9 cellular contexts compared by ENCODE assay signal in the genomic region with DNA sequence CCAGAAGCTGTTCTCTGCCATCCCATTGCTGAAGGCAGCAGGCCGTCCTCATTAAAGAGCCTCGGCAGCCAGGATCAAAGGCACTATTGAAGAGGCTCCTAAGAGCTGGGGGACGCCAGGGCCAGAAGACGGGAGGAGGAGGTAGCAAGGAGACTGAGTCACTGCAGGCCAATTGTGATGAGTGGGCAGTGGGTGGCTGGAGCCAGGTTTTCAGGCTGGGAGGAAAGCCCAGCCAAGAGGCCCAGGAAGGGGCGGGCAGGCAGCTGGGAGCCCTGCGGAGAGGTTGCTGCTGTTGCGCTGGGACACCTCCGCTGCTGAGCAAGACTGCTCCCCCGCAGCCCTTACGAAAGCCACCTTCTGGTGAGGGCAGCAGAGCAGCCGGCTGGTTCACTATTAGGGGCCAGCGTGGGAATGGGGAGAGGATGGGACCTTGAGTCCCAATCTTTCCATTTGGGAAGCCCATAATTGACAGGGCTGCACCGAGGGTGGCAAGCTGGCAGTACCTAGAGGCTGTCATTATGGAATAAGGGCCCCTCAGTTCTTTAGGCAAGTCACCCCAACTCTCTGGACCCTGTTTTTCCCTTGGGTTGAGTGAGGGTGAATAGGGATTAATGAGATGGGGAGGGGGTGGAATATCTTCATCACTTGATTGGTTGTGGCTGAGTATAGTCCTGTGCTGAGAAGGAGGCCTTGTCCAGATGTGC. TPM values are rescaled to one million over a fixed set of nuclear protein-coding genes. Genes with fewer than 3 reads are reported as not detected.
DNase-seq lines count a peak whose midpoint lies in the region; ATAC-seq and TF ChIP-seq lines count a peak whose summit lies in the region.
"Had no signal": no experiment of that assay in that cellular context is flagged by ENCODE, and none has a peak within 500 bp of the region (broad histone marks: within the 10 kb centered on the region; RNA-seq: fewer than 3 reads in every experiment).

No MANE protein-coding gene starts in this region.

- peak overlapping the region; percentile 53 for H3K9ac ChIP-seq in IMR-90 (ENCODE audit: low read depth, low read length)

- intact Hi-C loops in IMR-90 (cut with micrococcal nuclease) (loop anchor here (2.0 kb wide), 1 partner anchor 48 kb away; a partner anchor contains a TSS), transverse colon (cut with DNase I; ENCODE audit: low total_unique reads) (no loop called here)

- peak; percentile 96 for DNase-seq in IMR-90
- DNase-seq in chondrocyte (ENCODE audit: low spot score): no peak
- peak; percentile 43 for DNase-seq in kidney glomerular epithelial cell (lab: John Stamatoyannopoulos, UW)
- no peak for DNase-seq in transverse colon
- DNase-seq in NCI-H2107 (lab: John Stamatoyannopoulos, UW): no peak
- DNase-seq in putamen (ENCODE audit: low spot score): no peak
- DNase-seq in kidney tubule cell (ENCODE audit: low spot score): no peak

- H3K4me1 ChIP-seq in IMR-90 (ENCODE audit: control insufficient read depth, insufficient read depth, low read length) (peaks cover 26% of the 10 kb centered on the region), transverse colon (peaks cover 44 to 80% (median 69%) of the 10 kb centered on the region in 4 donors)

- H3K56ac ChIP-seq in IMR-90 (ENCODE audit: extremely low read depth, insufficient read depth, low read length): peak overlapping the region; percentile 25; the same call in 1 of the 2 replicates

- peak overlapping the region; percentile 87 for H2AFZ ChIP-seq in IMR-90 (replicated peaks; ENCODE audit: low read length, poor library complexity)

- H3K14ac ChIP-seq in IMR-90 (replicated peaks; ENCODE audit: low read depth, low read length): peak overlapping the region; percentile 59

- TF ChIP-seq EP300 in transverse colon (IDR thresholded peaks at IDR 0.05; ENCODE audit: low read depth): no peak

- peak overlapping the region; percentile 76 for H2AK5ac ChIP-seq in IMR-90 (ENCODE audit: low read depth, low read length)

- H2BK5ac ChIP-seq in IMR-90 (ENCODE audit: low read depth, low read length, poor library complexity, severe bottlenecking): peak overlapping the region; percentile 71

- H3K27ac Mint-ChIP-seq in chondrocyte (ENCODE audit: unreplicated experiment): peak overlapping the region; percentile 88

- CTCF ChIA-PET in IMR-90 (lab: Yijun Ruan, JAX): interaction anchor here (1.6 to 2.1 kb wide), 2 partner anchors 10 to 16 kb away, joined by 4 to 9 read pairs; no protein-coding TSS in a partner anchor

- peak overlapping the region; percentile 76 for H3K4ac ChIP-seq in IMR-90 (ENCODE audit: low read depth, low read length)

- ATAC-seq in IMR-90 (ENCODE audit: low read depth): peak; percentile 83
- ATAC-seq in HG02571 (IDR thresholded peaks at IDR 0.05; ENCODE audit: unreplicated experiment): no peak

- peak; percentile 47 for TF ChIP-seq RAD21 in IMR-90 (IDR thresholded peaks at IDR 0.05; ENCODE audit: low read length)

- H3K18ac ChIP-seq in IMR-90 (ENCODE audit: low read depth, low read length): peak overlapping the region; percentile 74

- no peaks in the 10 kb centered on the region for H3K36me3 Mint-ChIP-seq in chondrocyte (ENCODE audit: low read depth)

- WGBS in IMR-90 (ENCODE audit: extremely low coverage in 2 of 2, insufficient read length in 1 of 2), 2 experiments: 17% methylated on average over 2 of the region's 13 CpGs; no CpG with 5 or more reads in 1 of the 2 experiments
- 67 to 75% methylated on average over 7 to 13 of the region's 13 CpGs for WGBS in transverse colon (ENCODE audit: low coverage in 1 of 2), 2 donors

- H3K9me3 Mint-ChIP-seq in chondrocyte (ENCODE audit: low read depth): no peaks in the 10 kb centered on the region

- H3K9me3 ChIP-seq in IMR-90 (ENCODE audit: control insufficient read depth, insufficient read depth, low read length) (no peaks in the 10 kb centered on the region), transverse colon (no peaks in the 10 kb centered on the region)
- H3K9me3 ChIP-seq: Peyer's patch had no signal

- no peaks in the 10 kb centered on the region; a peak in 1 of 4 replicates for H3K79me1 ChIP-seq in IMR-90 (ENCODE audit: low read depth in 1 of 2, low read length in 2 of 2)

- H3K4me3 ChIP-seq in IMR-90 (ENCODE audit: insufficient read depth, low read depth, low read length): no peak overlapping the region
- no peak overlapping the region for H3K4me3 ChIP-seq in transverse colon
- H3K4me3 ChIP-seq: Peyer's patch had no signal

- peaks cover 74% of the 10 kb centered on the region for H3K4me1 Mint-ChIP-seq in chondrocyte (ENCODE audit: low read depth)

- H3K27me3 ChIP-seq in IMR-90 (ENCODE audit: control insufficient read depth, insufficient read depth, low read length) (no peaks in the 10 kb centered on the region), transverse colon (no peaks in the 10 kb centered on the region)
- H3K27me3 ChIP-seq: Peyer's patch had no signal

- H4K5ac ChIP-seq in IMR-90 (ENCODE audit: low read depth, low read length): peak overlapping the region; percentile 82

- peak overlapping the region; percentile 78 for H2BK120ac ChIP-seq in IMR-90 (ENCODE audit: low read depth, low read length)

- no peaks in the 10 kb centered on the region for H3K27me3 Mint-ChIP-seq in chondrocyte (ENCODE audit: low read depth)

- H3K36me3 ChIP-seq in IMR-90 (ENCODE audit: control insufficient read depth, insufficient read depth, low read length): no peaks in the 10 kb centered on the region
- no peaks in the 10 kb centered on the region for H3K36me3 ChIP-seq in transverse colon
- H3K36me3 ChIP-seq: Peyer's patch had no signal

- H3K9me1 ChIP-seq in IMR-90 (ENCODE audit: insufficient read depth, low read length): no peaks in the 10 kb centered on the region

- POLR2A ChIA-PET in IMR-90 (lab: Charles Lee; ENCODE audit: unreplicated experiment): no interaction called here

- H4K91ac ChIP-seq in IMR-90 (ENCODE audit: insufficient read depth, low read depth, low read length): peak overlapping the region; percentile 87

- TF ChIP-seq CTCF in IMR-90 (conservative IDR thresholded peaks at IDR 0.05; ENCODE audit: low read depth, low read length) (0 out of 2 replicates have a peak, but pooled peaks have one; percentile 24), chondrocyte (IDR thresholded peaks at IDR 0.05) (no peak), transverse colon (IDR thresholded peaks at IDR 0.05) (no peak)

- no peaks in the 10 kb centered on the region for H4K20me1 ChIP-seq in IMR-90 (ENCODE audit: insufficient read depth, low read length)

- peak; percentile 54; the same call in 1 of the 2 replicates for TF ChIP-seq POLR2A in IMR-90 (IDR thresholded peaks at IDR 0.05; ENCODE audit: low read depth, low read length)
- TF ChIP-seq POLR2A in transverse colon (IDR thresholded peaks at IDR 0.05): no peak

- H2BK15ac ChIP-seq in IMR-90 (ENCODE audit: low read depth, low read length): peak overlapping the region; percentile 71; the same call in 1 of the 3 replicates

- in situ Hi-C loops in IMR-90 (cut with MboI; ENCODE audit: low sequenced_read_pairs) (no loop called here), transverse colon (cut with MboI; ENCODE audit: low pct_ligation_motif_present in 1 of 4, low pct_unique_long_range_greater_than_20kb in 1 of 4, low sequenced_read_pairs in 3 of 4) (no loop called here)

- peak overlapping the region; percentile 63 for H2BK20ac ChIP-seq in IMR-90 (ENCODE audit: low read depth, low read length)

- H3K27ac ChIP-seq in IMR-90 (ENCODE audit: insufficient read depth, low read length) (peak overlapping the region; percentile 77), transverse colon (peak overlapping the region; percentile 61 to 78 (median 74))

- H2AK9ac ChIP-seq in IMR-90 (replicated peaks; ENCODE audit: low read depth, low read length, poor library complexity): peak overlapping the region; percentile 90

- H3K4me2 ChIP-seq in IMR-90 (ENCODE audit: low read depth, low read length): peak overlapping the region; percentile 64

- H3K23ac ChIP-seq in IMR-90 (ENCODE audit: low read depth, low read length): peak overlapping the region; percentile 65; the same call in 1 of the 2 replicates

- no peak overlapping the region for H3K4me3 Mint-ChIP-seq in chondrocyte (ENCODE audit: unreplicated experiment)

- no TSS peak for BruUV-seq in IMR-90 (replicated peaks; lab: Mats Ljungman, UMichigan)

- dilution Hi-C loops in IMR-90 (cut with HindIII; ENCODE audit: low sequenced_read_pairs, unreplicated experiment): no loop called here

- peak overlapping the region; percentile 88 to 89 for H4K8ac ChIP-seq in IMR-90 (ENCODE audit: low read depth in 2 of 2, low read length in 2 of 2)

TF ChIP-seq in IMR-90, 13 proteins besides CTCF, POLR2A, EP300 and RAD21 (continues in another document):
- no peak for TF ChIP-seq RFX5 (IDR thresholded peaks at IDR 0.05; ENCODE audit: low read depth, low read length)
- TF ChIP-seq BHLHE40 (IDR thresholded peaks at IDR 0.05; ENCODE audit: low read depth, low read length): no peak
- TF ChIP-seq MXI1 (IDR thresholded peaks at IDR 0.05; ENCODE audit: borderline replicate concordance, low read depth, low read length): no peak
- TF ChIP-seq NFE2L2 (IDR thresholded peaks at IDR 0.05; ENCODE audit: low read depth, low read length): peak; percentile 25; the same call in 1 of the 2 replicates
- TF ChIP-seq, protein P1, sequence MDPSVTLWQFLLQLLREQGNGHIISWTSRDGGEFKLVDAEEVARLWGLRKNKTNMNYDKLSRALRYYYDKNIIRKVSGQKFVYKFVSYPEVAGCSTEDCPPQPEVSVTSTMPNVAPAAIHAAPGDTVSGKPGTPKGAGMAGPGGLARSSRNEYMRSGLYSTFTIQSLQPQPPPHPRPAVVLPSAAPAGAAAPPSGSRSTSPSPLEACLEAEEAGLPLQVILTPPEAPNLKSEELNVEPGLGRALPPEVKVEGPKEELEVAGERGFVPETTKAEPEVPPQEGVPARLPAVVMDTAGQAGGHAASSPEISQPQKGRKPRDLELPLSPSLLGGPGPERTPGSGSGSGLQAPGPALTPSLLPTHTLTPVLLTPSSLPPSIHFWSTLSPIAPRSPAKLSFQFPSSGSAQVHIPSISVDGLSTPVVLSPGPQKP (IDR thresholded peaks at IDR 0.05; ENCODE audit: borderline replicate concordance, low read depth, low read length): no peak
- peak; percentile 82 for TF ChIP-seq MAFK (IDR thresholded peaks at IDR 0.05; ENCODE audit: low read depth, low read length)
- peak; percentile 28 for TF ChIP-seq SMC3 (IDR thresholded peaks at IDR 0.05; ENCODE audit: low read depth, low read length)

RNA-seq across cellular contexts. Expression of a gene that starts 48.4 kb away (rescaled TPM):
- total RNA-seq in IMR-90 (2012; rRNA removed): 1.4 and 1.6 TPM in 2 replicates
- polyA plus RNA-seq in IMR-90 (2012; rRNA removed): 4.2 and 4.4 TPM in 2 replicates
- polyA plus RNA-seq in IMR-90 (2012; cell fraction: cytosol; rRNA removed): 3.2 and 6.3 TPM in 2 replicates
- polyA plus RNA-seq in IMR-90 (2012; cell fraction: nucleus; rRNA removed; ENCODE audit: low replicate concordance): 6.9 and 11.9 TPM in 2 replicates
- total RNA-seq in chondrocyte: 36.4 to 61.1 TPM (median 57.9 TPM) in 3 replicates
- 10 to 100 TPM; 12.3 to 74.1 (median 41.2) TPM for total RNA-seq in transverse colon

RNA-seq across cellular contexts. Expression of a gene that starts 58.3 kb away (rescaled TPM):
- total RNA-seq in IMR-90 (2012; rRNA removed) (0.72 and 0.83 TPM in 2 replicates), chondrocyte (2.4 to 3.8 TPM (median 2.7 TPM) in 3 replicates), transverse colon (1 to 10 TPM in 3 of 4 donors, under 1 TPM in 1; 0.75 to 6.4 (median 3.4) TPM)
- polyA plus RNA-seq in IMR-90 (2012; rRNA removed): 3.0 and 3.8 TPM in 2 replicates
- 0.79 and 3.2 TPM in 2 replicates for polyA plus RNA-seq in IMR-90 (2012; cell fraction: cytosol; rRNA removed)
- 1.6 and 2.4 TPM in 2 replicates for polyA plus RNA-seq in IMR-90 (2012; cell fraction: nucleus; rRNA removed; ENCODE audit: low replicate concordance)

Comparison
In these comparisons a context has a peak if more than half of its experiments do, and no peak if none do; other contexts are left out.
1. DNase-seq: peak in IMR-90 (single experiment) and kidney glomerular epithelial cell (single experiment); none in chondrocyte (single experiment), transverse colon (single experiment), NCI-H2107 (single experiment), putamen (single experiment) and kidney tubule cell (single experiment).